18 cellular contexts compared by ENCODE assay signal in the genomic region with DNA sequence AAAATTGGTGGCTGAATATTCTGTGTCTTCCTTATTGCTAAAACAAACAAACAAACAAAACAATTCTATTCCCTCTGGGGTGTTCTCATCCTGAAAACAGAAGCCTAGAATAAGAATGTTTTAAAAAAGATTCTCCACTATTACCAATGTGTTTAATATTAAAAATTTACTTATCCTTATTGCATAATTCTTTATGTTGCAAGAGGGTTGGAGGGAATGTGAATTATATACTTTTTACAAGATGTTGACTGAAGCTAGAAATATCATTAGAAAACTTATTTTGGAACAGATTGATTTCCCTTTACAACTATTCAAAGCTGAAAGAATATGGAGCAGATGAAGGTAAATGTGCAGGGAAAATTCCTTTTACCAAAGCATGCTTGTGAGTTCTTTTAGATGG.
DNase-seq lines count a peak whose midpoint lies in the region; ATAC-seq and TF ChIP-seq lines count a peak whose summit lies in the region.
"Had no signal": no experiment of that assay in that cellular context is flagged by ENCODE, and none has a peak within 500 bp of the region (broad histone marks: within the 10 kb centered on the region; RNA-seq: fewer than 3 reads in every experiment).

No MANE protein-coding gene starts in this region.

- H3K4me3 ChIP-seq in BLaER1 (no peak overlapping the region), smooth muscle cell (no peak overlapping the region)
- H3K4me3 ChIP-seq: PC-9, SJCRH30 had no signal

- DNase-seq in NCI-H69 (lab: John Stamatoyannopoulos, UW) (peak; percentile 32), fibroblast of gingiva (ENCODE audit: low read depth) (peak; percentile 21), smooth muscle cell (lab: John Stamatoyannopoulos, UW; ENCODE audit: unreplicated experiment) (no peak), T-helper 2 cell (no peak)
- DNase-seq in activated CD8-positive, alpha-beta memory T cell treated with anti-CD3 and anti-CD28 coated beads for 24 hours: no peak
- DNase-seq: AML-193; CD8-positive, alpha-beta memory T cell; DMS153; DND-41; NCI-H1048; NCI-H1694 treated with DMSO at 0.1 percent for 48 hours; NCI-H526; PC-9 had no signal

- H3F3A ChIP-seq in smooth muscle cell (ENCODE audit: low read depth): no peaks in the 10 kb centered on the region

- H3K9me3 ChIP-seq in BLaER1 (no peaks in the 10 kb centered on the region), smooth muscle cell (replicated peaks; ENCODE audit: low read depth) (no peaks in the 10 kb centered on the region)
- H3K9me3 ChIP-seq: SJCRH30 had no signal

- H3K9ac ChIP-seq in BLaER1: no peak overlapping the region
- H3K9ac ChIP-seq in smooth muscle cell (ENCODE audit: low read depth): no peak overlapping the region

- ATAC-seq in GM21360 (IDR thresholded peaks at IDR 0.05; ENCODE audit: unreplicated experiment): no peak
- ATAC-seq: HCT116, Right ventricle myocardium inferior had no signal

- no peaks in the 10 kb centered on the region for H3K79me2 ChIP-seq in smooth muscle cell (ENCODE audit: low read depth)

- no peaks in the 10 kb centered on the region for H3K36me3 ChIP-seq in BLaER1
- no peaks in the 10 kb centered on the region for H3K36me3 ChIP-seq in smooth muscle cell (ENCODE audit: low read depth)
- H3K36me3 ChIP-seq: SJCRH30 had no signal

- H3K27me3 ChIP-seq in BLaER1: no peaks in the 10 kb centered on the region
- H3K27me3 ChIP-seq in smooth muscle cell (ENCODE audit: low read depth): no peaks in the 10 kb centered on the region
- H3K27me3 ChIP-seq: SJCRH30 had no signal

- H2AFZ ChIP-seq in smooth muscle cell (ENCODE audit: low read depth): no peak overlapping the region
- H2AFZ ChIP-seq: PC-9 had no signal

- H4K20me1 ChIP-seq in BLaER1 (no peaks in the 10 kb centered on the region), smooth muscle cell (ENCODE audit: low read depth) (no peaks in the 10 kb centered on the region)

- TF ChIP-seq CTCF in smooth muscle cell (IDR thresholded peaks at IDR 0.05; ENCODE audit: borderline replicate concordance, insufficient read depth, poor library complexity, severe bottlenecking): no peak

- peak overlapping the region; percentile 73 for H3K4me2 ChIP-seq in BLaER1
- no peak overlapping the region for H3K4me2 ChIP-seq in smooth muscle cell
- H3K4me2 ChIP-seq: PC-9 had no signal

- H3K27ac ChIP-seq in BLaER1 (no peak overlapping the region), smooth muscle cell (ENCODE audit: low read depth) (peak overlapping the region; percentile 4)
- H3K27ac ChIP-seq: PC-9 had no signal

- H3K4me1 ChIP-seq in BLaER1: peaks cover 43% of the 10 kb centered on the region
- peaks cover 4% of the 10 kb centered on the region for H3K4me1 ChIP-seq in smooth muscle cell (ENCODE audit: low read depth)

Comparison
In these comparisons a context has a peak if more than half of its experiments do, and no peak if none do; other contexts are left out.
1. DNase-seq: peak in NCI-H69 (single experiment) and fibroblast of gingiva (single experiment); none in smooth muscle cell (single experiment), T-helper 2 cell (0 of 5) and activated CD8-positive, alpha-beta memory T cell treated with anti-CD3 and anti-CD28 coated beads for 24 hours (single experiment).